In genomic region chr2:46171441-46171953, GRCh38 we compare ENCODE assay signal across 9 cellular contexts.
DNase-seq lines count a peak whose midpoint lies in the region; ATAC-seq and TF ChIP-seq lines count a peak whose summit lies in the region.
"Had no signal": no experiment of that assay in that cellular context is flagged by ENCODE, and none has a peak within 500 bp of the region (broad histone marks: within the 10 kb centered on the region; RNA-seq: fewer than 3 reads in every experiment).

No MANE protein-coding gene starts in this region.

- WGBS in heart right ventricle, 2 donors: 78 to 80% methylated on average over 8 of the region's 8 CpGs

- no peak overlapping the region for H3K4me3 Mint-ChIP-seq in WTC11

- no peaks in the 10 kb centered on the region for H3K27me3 Mint-ChIP-seq in WTC11 (ENCODE audit: low read depth)

- no peaks in the 10 kb centered on the region for H3K27me3 ChIP-seq in heart right ventricle

- no peaks in the 10 kb centered on the region for H3K36me3 Mint-ChIP-seq in WTC11

- POLR2A ChIA-PET in WTC11 (lab: Charles Lee): no interaction called here

- H3K4me3 ChIP-seq in heart right ventricle: no peak overlapping the region

- peaks cover 0 to 18% (median 11%) of the 10 kb centered on the region in 9 donors for H3K4me1 ChIP-seq in heart right ventricle

- H3K9me3 ChIP-seq in heart right ventricle: no peaks in the 10 kb centered on the region

- H3K9me3 Mint-ChIP-seq in WTC11: no peaks in the 10 kb centered on the region

- intact Hi-C loops in heart right ventricle (cut with DNase I): loop anchor here in 1 of 10 donors (5.0 kb wide), 1 partner anchor 44 kb away; no protein-coding TSS in a partner anchor

- H3K36me3 ChIP-seq in heart right ventricle: peaks cover 0 to 6% (median 0%) of the 10 kb centered on the region in 9 donors

- H3K27ac Mint-ChIP-seq in WTC11: no peak overlapping the region

- DNase-seq in DMS79 treated with DMSO at 0.1 percent for 48 hours (lab: John Stamatoyannopoulos, UW): peak; percentile 14
- no peak for DNase-seq in DMS79 (lab: John Stamatoyannopoulos, UW)
- no peak for DNase-seq in WTC11 (ENCODE audit: low spot score)
- no peak for DNase-seq in heart right ventricle
- DNase-seq in GF-D8 (lab: John Stamatoyannopoulos, UW): no peak
- DNase-seq: 8988T had no signal

- H3K4me1 Mint-ChIP-seq in WTC11: peaks cover 37% of the 10 kb centered on the region

- ATAC-seq in WTC11: peak; percentile 23; the same call in 1 of the 2 replicates
- ATAC-seq in heart right ventricle: peak in 5 of 8 donors; percentile 10 to 59 (median 31)
- ATAC-seq in GM19035 (IDR thresholded peaks at IDR 0.05; ENCODE audit: unreplicated experiment): no peak
- no peak for ATAC-seq in HG02623 (IDR thresholded peaks at IDR 0.05; ENCODE audit: unreplicated experiment)

- CTCF ChIA-PET in WTC11 (lab: Charles Lee): interaction anchor here (0.8 kb wide), 1 partner anchor 14 kb away, joined by 4 read pairs; no protein-coding TSS in a partner anchor

- TF ChIP-seq CTCF in WTC11 (IDR thresholded peaks at IDR 0.05) (no peak), heart right ventricle (IDR thresholded peaks at IDR 0.05) (no peak)

- H3K27ac ChIP-seq in heart right ventricle: peak overlapping the region in 1 of 10 donors; percentile 38
- H3K27ac ChIP-seq in temporal lobe (ENCODE audit: low read depth, low read length): peak overlapping the region; percentile 36

TF ChIP-seq in WTC11, 78 proteins besides CTCF, POLR2A, EP300 and RAD21:
- TF ChIP-seq FOXJ3 (CRISPR knock-in tag; IDR thresholded peaks at IDR 0.05; ENCODE audit: borderline replicate concordance) (no peak), ZNF138 (CRISPR knock-in tag; conservative IDR thresholded peaks at IDR 0.05) (no peak), USF1 (CRISPR knock-in tag; IDR thresholded peaks at IDR 0.05) (no peak), ZNF671 (CRISPR knock-in tag; IDR thresholded peaks at IDR 0.05) (no peak), ATF1 (CRISPR knock-in tag; IDR thresholded peaks at IDR 0.05) (no peak), GTF2I (CRISPR knock-in tag; conservative IDR thresholded peaks at IDR 0.05) (no peak), PRRX2 (CRISPR knock-in tag; IDR thresholded peaks at IDR 0.05) (no peak), TEAD1 (CRISPR knock-in tag; IDR thresholded peaks at IDR 0.05) (no peak), ZBTB43 (CRISPR knock-in tag; IDR thresholded peaks at IDR 0.05) (no peak), RORB (CRISPR knock-in tag; IDR thresholded peaks at IDR 0.05) (no peak)

Comparison
In these comparisons a context has a peak if more than half of its experiments do, and no peak if none do; other contexts are left out.
1. ATAC-seq: peak in WTC11 (single experiment) and heart right ventricle (5 of 8); none in GM19035 (single experiment) and HG02623 (single experiment).